8 cellular contexts compared by ENCODE assay signal in the genomic region with DNA sequence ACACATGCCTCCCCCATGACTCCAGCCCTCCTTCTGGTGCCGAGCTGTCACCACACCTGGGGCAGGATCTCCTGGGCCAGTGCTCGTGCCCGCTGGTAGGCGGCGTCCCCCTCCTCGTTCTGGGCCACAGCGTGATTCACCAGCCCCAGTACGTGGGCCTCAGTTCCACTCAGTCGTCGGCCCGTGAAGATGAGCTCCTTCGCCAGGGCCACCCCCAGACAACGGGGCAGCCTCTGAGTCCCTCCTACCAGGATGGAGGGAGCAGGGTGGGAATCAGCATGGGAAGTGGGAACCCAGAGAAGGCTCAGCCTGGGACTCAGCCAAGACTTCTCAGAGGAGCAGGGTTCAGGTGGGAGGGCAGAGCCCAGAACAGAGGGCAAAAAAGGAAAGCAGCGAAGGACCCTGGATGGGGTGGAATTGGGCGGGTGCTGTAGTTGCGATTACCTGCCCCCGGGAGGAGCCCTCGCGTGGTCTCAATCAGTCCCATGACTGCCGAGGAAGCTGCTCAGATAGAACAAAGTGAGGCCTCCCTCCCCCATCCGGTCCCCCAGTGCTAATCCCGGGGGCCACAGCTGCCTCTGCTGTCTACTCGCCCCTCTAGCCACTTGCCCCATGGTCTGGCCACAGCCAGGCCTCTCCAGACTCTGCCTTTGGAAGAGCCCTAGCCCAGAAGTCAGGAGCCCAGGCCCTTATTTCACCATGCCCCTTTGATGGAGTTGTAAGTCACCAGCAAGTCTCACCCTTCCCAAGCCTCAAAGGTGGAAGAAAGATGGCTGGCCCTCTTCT. TPM values are rescaled to one million over a fixed set of nuclear protein-coding genes. Genes with fewer than 3 reads are reported as not detected.
A peak's percentile ranks its signal among the peaks of the same experiment; 100 is the strongest.
DNase-seq lines count a peak whose midpoint lies in the region; ATAC-seq and TF ChIP-seq lines count a peak whose summit lies in the region.

No MANE protein-coding gene starts in this region.

- no peak for DNase-seq in GM12864 (ENCODE audit: low read depth)
- peak; percentile 47 for DNase-seq in NCI-H1694 treated with DMSO at 0.1 percent for 48 hours (lab: John Stamatoyannopoulos, UW)
- peak; percentile 59 for DNase-seq in activated naive CD4-positive, alpha-beta T cell treated with anti-CD3 and anti-CD28 coated beads, Interleukin-2, amount 10 ng/mL, durations not matched to agents 7 days and 5 days
- no peak for DNase-seq in left colon

- no peaks in the 10 kb centered on the region for H3K27me3 Mint-ChIP-seq in activated naive CD4-positive, alpha-beta T cell treated with anti-CD3 and anti-CD28 coated beads, Interleukin-2, amount 10 ng/mL, durations not matched to agents 7 days and 5 days

- H3K4me3 ChIP-seq in GM12864 (ENCODE audit: low read depth, low read length): no peak overlapping the region

- TF ChIP-seq CTCF in 22Rv1 (IDR thresholded peaks at IDR 0.05): peak; percentile 69
- peak; percentile 63 for TF ChIP-seq CTCF in GM12864 (IDR thresholded peaks at IDR 0.05; ENCODE audit: low read depth, low read length, missing control alignments)

- H3K36me3 Mint-ChIP-seq in activated naive CD4-positive, alpha-beta T cell treated with anti-CD3 and anti-CD28 coated beads, Interleukin-2, amount 10 ng/mL, durations not matched to agents 7 days and 5 days: peaks cover 3% of the 10 kb centered on the region

- peak overlapping the region; percentile 37 for H3K27ac Mint-ChIP-seq in activated naive CD4-positive, alpha-beta T cell treated with anti-CD3 and anti-CD28 coated beads, Interleukin-2, amount 10 ng/mL, durations not matched to agents 7 days and 5 days

- CTCF ChIA-PET in activated naive CD4-positive, alpha-beta T cell treated with anti-CD3 and anti-CD28 coated beads, Interleukin-2, amount 10 ng/mL, durations not matched to agents 7 days and 5 days (lab: Charles Lee): interaction anchor here (1.2 to 2.5 kb wide), 6 partner anchors 13 to 282 kb away, joined by 4 to 18 read pairs (median 8); a partner anchor contains a TSS

- no peak overlapping the region for H3K4me3 Mint-ChIP-seq in activated naive CD4-positive, alpha-beta T cell treated with anti-CD3 and anti-CD28 coated beads, Interleukin-2, amount 10 ng/mL, durations not matched to agents 7 days and 5 days

- H3K27ac ChIP-seq in 22Rv1: no peak overlapping the region

- H3K4me1 Mint-ChIP-seq in activated naive CD4-positive, alpha-beta T cell treated with anti-CD3 and anti-CD28 coated beads, Interleukin-2, amount 10 ng/mL, durations not matched to agents 7 days and 5 days: peaks cover 2% of the 10 kb centered on the region

- intact Hi-C loops in left colon (cut with DNase I, micrococcal nuclease): no loop called here

- peak; percentile 62 for ATAC-seq in left colon
- ATAC-seq in HG03469 (IDR thresholded peaks at IDR 0.05; ENCODE audit: unreplicated experiment): no peak
- ATAC-seq in GM18519 (IDR thresholded peaks at IDR 0.05; ENCODE audit: low FRiP score, unreplicated experiment): no peak
- no peak for ATAC-seq in HG02938 (IDR thresholded peaks at IDR 0.05; ENCODE audit: unreplicated experiment)

- H3K9me3 Mint-ChIP-seq in activated naive CD4-positive, alpha-beta T cell treated with anti-CD3 and anti-CD28 coated beads, Interleukin-2, amount 10 ng/mL, durations not matched to agents 7 days and 5 days: no peaks in the 10 kb centered on the region

RNA-seq across cellular contexts. Expression of a gene that starts 16.8 kb away (rescaled TPM):
- 100 to 1,000 TPM; 136 to 159 TPM for total RNA-seq in left colon

RNA-seq across cellular contexts. Expression of a gene that starts 22.3 kb away (rescaled TPM):
- 100 to 1,000 TPM; 303 to 312 TPM for total RNA-seq in left colon

Comparison
In these comparisons a context has a peak if more than half of its experiments do, and no peak if none do; other contexts are left out.
1. DNase-seq: peak in NCI-H1694 treated with DMSO at 0.1 percent for 48 hours (single experiment) and activated naive CD4-positive, alpha-beta T cell treated with anti-CD3 and anti-CD28 coated beads, Interleukin-2, amount 10 ng/mL, durations not matched to agents 7 days and 5 days (single experiment); none in GM12864 (single experiment) and left colon (0 of 2).